In genomic region chr14:105060751-105061427, GRCh38 we compare ENCODE assay signal across 10 cellular contexts. TPM values are rescaled to one million over a fixed set of nuclear protein-coding genes. Genes with fewer than 3 reads are reported as not detected.
DNase-seq lines count a peak whose midpoint lies in the region; ATAC-seq, FAIRE-seq and TF ChIP-seq lines count a peak whose summit lies in the region.
"Had no signal": no experiment of that assay in that cellular context is flagged by ENCODE, and none has a peak within 500 bp of the region (broad histone marks: within the 10 kb centered on the region; RNA-seq: fewer than 3 reads in every experiment).

No MANE protein-coding gene starts in this region.

- POLR2A ChIA-PET in H1 (lab: Charles Lee; ENCODE audit: partially characterized antibody), result interaction anchor here (1.6 kb wide), 1 partner anchor 40 kb away, joined by 4 read pairs; the partner anchor contains the start of gene CDCA4

- H2BK12ac ChIP-seq in H1 (ENCODE audit: low read depth, low read length), result peak overlapping the region; percentile 60; the same call in 1 of the 2 replicates

- H3K4me1 ChIP-seq in H1 (replicated peaks in 1 of 4; ENCODE audit: control insufficient read depth in 3 of 4, insufficient read depth in 4 of 4, low read length in 3 of 4), result peaks cover 0 to 15% (median 11%) of the 10 kb centered on the region in 4 experiments; a peak in 5 of 7 replicates
- H3K4me1 ChIP-seq in psoas muscle, result peaks cover 4% of the 10 kb centered on the region

- H3K27ac ChIP-seq in H1 (ENCODE audit: low read depth, low read length) (no peak overlapping the region), psoas muscle (peak overlapping the region; percentile 23)

- CTCF ChIA-PET in H1 (lab: Charles Lee; ENCODE audit: partially characterized antibody), result interaction anchor here (0.7 to 5.9 kb wide), 5 partner anchors 15 to 339 kb away, joined by 3 to 30 read pairs (median 3); no protein-coding TSS in a partner anchor

- H4K8ac ChIP-seq in H1 (ENCODE audit: extremely low read depth, insufficient read depth, low read length), result no peak overlapping the region; the same call in 1 of the 2 replicates

- no peaks in the 10 kb centered on the region for H3K79me2 ChIP-seq in H1 (ENCODE audit: control insufficient read depth in 1 of 2, insufficient read depth in 2 of 2, low read length in 2 of 2)

- intact Hi-C loops in psoas muscle (cut with DNase I), result no loop called here

- TF ChIP-seq EP300 in H1 (IDR thresholded peaks at IDR 0.05; ENCODE audit: borderline replicate concordance in 1 of 2, low read depth in 2 of 2, low read length in 2 of 2), result no peak

- H3K23me2 ChIP-seq in H1 (ENCODE audit: low read depth, low read length), result peaks cover 2% of the 10 kb centered on the region; the same call in 1 of the 2 replicates

- peak overlapping the region; percentile 29; the same call in 1 of the 2 replicates for H2BK15ac ChIP-seq in H1 (ENCODE audit: low read length)

- no peaks in the 10 kb centered on the region for H3K79me1 ChIP-seq in H1 (ENCODE audit: low read depth, low read length)

- no peak for TF ChIP-seq POLR2A in H1 (IDR thresholded peaks at IDR 0.05; ENCODE audit: control extremely low read depth in 1 of 2, low read depth in 2 of 2, low read length in 2 of 2)

- TF ChIP-seq CTCF in GM12865 (IDR thresholded peaks at IDR 0.05; ENCODE audit: insufficient read depth, low read depth, low read length, missing control alignments), result no peak
- TF ChIP-seq CTCF in H1 (IDR thresholded peaks at IDR 0.05; ENCODE audit: control extremely low read depth in 1 of 3, insufficient read depth in 1 of 3, low read depth in 1 of 3, low read length in 3 of 3), result no peak
- TF ChIP-seq CTCF in psoas muscle (IDR thresholded peaks at IDR 0.05), result no peak

- H3K14ac ChIP-seq in H1 (ENCODE audit: insufficient read length), result no peak overlapping the region

- no peak overlapping the region for H3K9ac ChIP-seq in H1 (replicated peaks in 1 of 4; ENCODE audit: extremely low read depth in 1 of 4, low read depth in 3 of 4, low read length in 3 of 4)

- ATAC-seq in psoas muscle (peak in 2 of 4 donors; percentile 11 to 23), HG02763 (IDR thresholded peaks at IDR 0.05; ENCODE audit: unreplicated experiment) (no peak), HG03457 (IDR thresholded peaks at IDR 0.05; ENCODE audit: unreplicated experiment) (no peak)
- ATAC-seq: body of pancreas had no signal

- no peak overlapping the region for H2BK120ac ChIP-seq in H1 (replicated peaks; ENCODE audit: low read depth, low read length)

- H2BK5ac ChIP-seq in H1 (ENCODE audit: low read depth, low read length), result no peak overlapping the region

- peak; percentile 62 for DNase-seq in GM12865 (ENCODE audit: low read depth)
- DNase-seq in SKM-1 treated with dmso at 0.1 percent for 144 hours (lab: John Stamatoyannopoulos, UW; ENCODE audit: unreplicated experiment), result peak; percentile 64
- DNase-seq in H1 (ENCODE audit: low read depth in 1 of 2, low spot score in 2 of 2), result no peak
- peak; percentile 47 to 71 for DNase-seq in psoas muscle
- no peak for DNase-seq in kidney glomerular epithelial cell (lab: John Stamatoyannopoulos, UW)
- DNase-seq in epidermal melanocyte (ENCODE audit: insufficient read length, low spot score), result no peak
- DNase-seq: NCI-H187 had no signal

- H4K91ac ChIP-seq in H1 (replicated peaks; ENCODE audit: insufficient read length, low read length), result no peak overlapping the region

- H2BK20ac ChIP-seq in H1 (ENCODE audit: low read length), result no peak overlapping the region

- no peak overlapping the region for H4K5ac ChIP-seq in H1 (ENCODE audit: insufficient read length, low read depth, low read length)

- H4K20me1 ChIP-seq in H1 (replicated peaks in 1 of 2; ENCODE audit: control insufficient read depth in 1 of 2, insufficient read depth in 2 of 2, low read length in 2 of 2), result peaks cover 0 to 1% of the 10 kb centered on the region in 2 experiments

- no peak overlapping the region for H3K4ac ChIP-seq in H1 (replicated peaks; ENCODE audit: insufficient read length, low read depth, low read length)

- no peak overlapping the region for H2AFZ ChIP-seq in H1 (ENCODE audit: low read length)

- H3K9me3 ChIP-seq in H1 (ENCODE audit: insufficient read depth in 2 of 2, low read depth in 1 of 2, low read length in 1 of 2) (no peaks in the 10 kb centered on the region), psoas muscle (no peaks in the 10 kb centered on the region)
- H3K9me3 ChIP-seq: body of pancreas had no signal

- no peak overlapping the region for H3K4me2 ChIP-seq in H1 (ENCODE audit: insufficient read depth in 1 of 2, low read depth in 2 of 2, low read length in 2 of 2)

- H3K18ac ChIP-seq in H1 (ENCODE audit: extremely low read depth, low read length), result no peak overlapping the region

- TF ChIP-seq RAD21 in H1 (IDR thresholded peaks at IDR 0.05 in 1 of 2, conservative IDR thresholded peaks at IDR 0.05 in 1 of 2; ENCODE audit: low read depth in 2 of 2, low read length in 2 of 2), result no peak

- H3K27me3 ChIP-seq in H1 (replicated peaks in 1 of 4; ENCODE audit: control insufficient read depth in 3 of 4, extremely low read depth in 1 of 4, insufficient read depth in 3 of 4, low read length in 3 of 4), result peaks cover 0 to 14% (median 10%) of the 10 kb centered on the region in 4 experiments; a peak in 4 of 7 replicates
- H3K27me3 ChIP-seq in psoas muscle (ENCODE audit: insufficient read depth in 3 of 3, low read length in 2 of 3), result peaks cover 0 to 7% (median 0%) of the 10 kb centered on the region in 3 donors
- H3K27me3 ChIP-seq: body of pancreas had no signal

- H2AK5ac ChIP-seq in H1 (ENCODE audit: low read depth, low read length), result no peak overlapping the region

- H3K4me3 ChIP-seq in GM12865 (ENCODE audit: low read depth, low read length) (peak overlapping the region; percentile 86), H1 (ENCODE audit: extremely low read depth in 1 of 4, insufficient read depth in 2 of 4, low read depth in 3 of 4, low read length in 4 of 4) (no peak overlapping the region), psoas muscle (peak overlapping the region; percentile 30)
- H3K4me3 ChIP-seq: body of pancreas had no signal

- H3K36me3 ChIP-seq in H1 (ENCODE audit: control insufficient read depth in 2 of 4, insufficient read depth in 4 of 4, low read length in 3 of 4) (no peaks in the 10 kb centered on the region), psoas muscle (ENCODE audit: insufficient read depth in 1 of 2, low read depth in 1 of 2) (no peaks in the 10 kb centered on the region)

- no peak for FAIRE-seq in H1 (lab: Jason Lieb, UNC)

- H3K56ac ChIP-seq in H1 (replicated peaks; ENCODE audit: insufficient read length, low read depth, low read length), result no peak overlapping the region

- no peak overlapping the region for H3K23ac ChIP-seq in H1 (ENCODE audit: insufficient read length)

- 92% methylated on average over 30 of the region's 30 CpGs; no CpG with 5 or more reads in 1 of the 2 experiments for WGBS in H1 (ENCODE audit: extremely low coverage in 1 of 2, insufficient coverage in 1 of 2, insufficient read length in 1 of 2, insufficient replicate concordance in 2 of 2, low coverage in 1 of 2, low lambda C conversion rate in 2 of 2, missing lambda C conversion rate in 1 of 2), 2 experiments
- 47 to 54% (median 54%) methylated on average over 27 to 30 of the region's 30 CpGs for WGBS in psoas muscle, 3 donors

TF ChIP-seq in H1, 55 proteins besides CTCF, POLR2A, EP300 and RAD21:
- TF ChIP-seq CBX5 (IDR thresholded peaks at IDR 0.05; ENCODE audit: low read depth, low read length), result no peak
- TF ChIP-seq EGR1 (IDR thresholded peaks at IDR 0.05; ENCODE audit: borderline replicate concordance, low read depth, low read length), result no peak
- no peak; the same call in 1 of the 2 replicates for TF ChIP-seq E2F6 (IDR thresholded peaks at IDR 0.05)
- TF ChIP-seq ASH2L (IDR thresholded peaks at IDR 0.05; ENCODE audit: low read length), result no peak
- TF ChIP-seq ZNF274 (IDR thresholded peaks at IDR 0.05; ENCODE audit: borderline replicate concordance, extremely low read depth, low read length), result no peak

RNA-seq across cellular contexts. Expression of gene GPR132, which starts 4.3 kb away (rescaled TPM):
- total RNA-seq in H1 (2021; fragmentation: NEBNext Ultra II Directional; extraction: Animal tissue kit (Norgen Biotek cat#: 25700)), result not detected in 2 replicates
- polyA plus RNA-seq in H1 (2011; rRNA removed) (0.11 and 0.28 TPM in 2 replicates), psoas muscle (under 1 TPM; 0.08 to 0.14 (median 0.13) TPM)
- polyA plus RNA-seq in H1 (2011; cell fraction: cytosol; rRNA removed), result 0.26 TPM
- polyA plus RNA-seq in H1 (2011; cell fraction: nucleus; rRNA removed), result 0.54 TPM
- 0.09 to 0.15 TPM (median 0.15 TPM) in 3 of 4 replicates, not detected in the other for polyA plus RNA-seq in H1 (2012, experiment 1 of 2)
- polyA plus RNA-seq in H1 (2012, experiment 2 of 2), result 0.21 TPM
- polyA plus RNA-seq in H1 (2013, experiment 1 of 2), result not detected
- polyA plus RNA-seq in H1 (2013, experiment 2 of 2), result 0.04 TPM
- 0.16 TPM in 1 of 2 replicates, not detected in the other for polyA minus RNA-seq in H1 (2011; rRNA and poly(A)+ RNA removed)
- not detected for polyA minus RNA-seq in H1 (2011; cell fraction: cytosol; rRNA and poly(A)+ RNA removed)
- not detected for polyA minus RNA-seq in H1 (2011; cell fraction: nucleus; rRNA and poly(A)+ RNA removed)
- total RNA-seq in psoas muscle, result under 1 TPM; 0.34 to 0.60 (median 0.41) TPM

RNA-seq across cellular contexts. Expression of gene CDCA4, which starts 40.0 kb away (rescaled TPM):
- total RNA-seq in H1 (2021; fragmentation: NEBNext Ultra II Directional; extraction: Animal tissue kit (Norgen Biotek cat#: 25700)), result 48.6 and 49.9 TPM in 2 replicates
- polyA plus RNA-seq in H1 (2011; rRNA removed) (62.4 and 80.6 TPM in 2 replicates), psoas muscle (1 to 10 TPM; 1.3 to 3.3 (median 2.1) TPM)
- 50.8 TPM for polyA plus RNA-seq in H1 (2011; cell fraction: cytosol; rRNA removed)
- polyA plus RNA-seq in H1 (2011; cell fraction: nucleus; rRNA removed), result 39.8 TPM
- 37.3 to 58.6 TPM (median 48.3 TPM) in 4 replicates for polyA plus RNA-seq in H1 (2012, experiment 1 of 2)
- 47.6 TPM for polyA plus RNA-seq in H1 (2012, experiment 2 of 2)
- 33.4 TPM for polyA plus RNA-seq in H1 (2013, experiment 1 of 2)
- 33.4 TPM for polyA plus RNA-seq in H1 (2013, experiment 2 of 2)
- polyA minus RNA-seq in H1 (2011; rRNA and poly(A)+ RNA removed), result 29.7 and 32.5 TPM in 2 replicates
- 32.9 TPM for polyA minus RNA-seq in H1 (2011; cell fraction: cytosol; rRNA and poly(A)+ RNA removed)
- 18.1 TPM for polyA minus RNA-seq in H1 (2011; cell fraction: nucleus; rRNA and poly(A)+ RNA removed)
- total RNA-seq in psoas muscle, result 1 to 10 TPM in 2 of 4 donors, under 1 TPM in 2; 0.79 to 1.8 (median 1.1) TPM

Comparison
In these comparisons a context has a peak if more than half of its experiments do, and no peak if none do; other contexts are left out.
1. DNase-seq: peak in GM12865 (single experiment), SKM-1 treated with dmso at 0.1 percent for 144 hours (single experiment) and psoas muscle (2 of 2); none in H1 (0 of 2), kidney glomerular epithelial cell (single experiment) and epidermal melanocyte (single experiment).
2. H3K4me3 ChIP-seq: peak in GM12865 (single experiment) and psoas muscle (single experiment); none in H1 (0 of 4).
3. RNA of gene CDCA4, which starts 40.0 kb away (total RNA-seq): 48.6 to 49.9 TPM in H1; 0.79 to 1.8 TPM in psoas muscle; every median in the first group is over 10 times any median in the second.